In genomic region chr14:92500491-92500941, GRCh38 we compare ENCODE assay signal across 1 cellular context.
TF ChIP-seq lines count a peak whose summit lies in the region.

No MANE protein-coding gene starts in this region.

TF ChIP-seq in GM23338, 12 proteins besides CTCF, POLR2A, EP300 and RAD21 (continued from another document):
- TF ChIP-seq, protein P1, sequence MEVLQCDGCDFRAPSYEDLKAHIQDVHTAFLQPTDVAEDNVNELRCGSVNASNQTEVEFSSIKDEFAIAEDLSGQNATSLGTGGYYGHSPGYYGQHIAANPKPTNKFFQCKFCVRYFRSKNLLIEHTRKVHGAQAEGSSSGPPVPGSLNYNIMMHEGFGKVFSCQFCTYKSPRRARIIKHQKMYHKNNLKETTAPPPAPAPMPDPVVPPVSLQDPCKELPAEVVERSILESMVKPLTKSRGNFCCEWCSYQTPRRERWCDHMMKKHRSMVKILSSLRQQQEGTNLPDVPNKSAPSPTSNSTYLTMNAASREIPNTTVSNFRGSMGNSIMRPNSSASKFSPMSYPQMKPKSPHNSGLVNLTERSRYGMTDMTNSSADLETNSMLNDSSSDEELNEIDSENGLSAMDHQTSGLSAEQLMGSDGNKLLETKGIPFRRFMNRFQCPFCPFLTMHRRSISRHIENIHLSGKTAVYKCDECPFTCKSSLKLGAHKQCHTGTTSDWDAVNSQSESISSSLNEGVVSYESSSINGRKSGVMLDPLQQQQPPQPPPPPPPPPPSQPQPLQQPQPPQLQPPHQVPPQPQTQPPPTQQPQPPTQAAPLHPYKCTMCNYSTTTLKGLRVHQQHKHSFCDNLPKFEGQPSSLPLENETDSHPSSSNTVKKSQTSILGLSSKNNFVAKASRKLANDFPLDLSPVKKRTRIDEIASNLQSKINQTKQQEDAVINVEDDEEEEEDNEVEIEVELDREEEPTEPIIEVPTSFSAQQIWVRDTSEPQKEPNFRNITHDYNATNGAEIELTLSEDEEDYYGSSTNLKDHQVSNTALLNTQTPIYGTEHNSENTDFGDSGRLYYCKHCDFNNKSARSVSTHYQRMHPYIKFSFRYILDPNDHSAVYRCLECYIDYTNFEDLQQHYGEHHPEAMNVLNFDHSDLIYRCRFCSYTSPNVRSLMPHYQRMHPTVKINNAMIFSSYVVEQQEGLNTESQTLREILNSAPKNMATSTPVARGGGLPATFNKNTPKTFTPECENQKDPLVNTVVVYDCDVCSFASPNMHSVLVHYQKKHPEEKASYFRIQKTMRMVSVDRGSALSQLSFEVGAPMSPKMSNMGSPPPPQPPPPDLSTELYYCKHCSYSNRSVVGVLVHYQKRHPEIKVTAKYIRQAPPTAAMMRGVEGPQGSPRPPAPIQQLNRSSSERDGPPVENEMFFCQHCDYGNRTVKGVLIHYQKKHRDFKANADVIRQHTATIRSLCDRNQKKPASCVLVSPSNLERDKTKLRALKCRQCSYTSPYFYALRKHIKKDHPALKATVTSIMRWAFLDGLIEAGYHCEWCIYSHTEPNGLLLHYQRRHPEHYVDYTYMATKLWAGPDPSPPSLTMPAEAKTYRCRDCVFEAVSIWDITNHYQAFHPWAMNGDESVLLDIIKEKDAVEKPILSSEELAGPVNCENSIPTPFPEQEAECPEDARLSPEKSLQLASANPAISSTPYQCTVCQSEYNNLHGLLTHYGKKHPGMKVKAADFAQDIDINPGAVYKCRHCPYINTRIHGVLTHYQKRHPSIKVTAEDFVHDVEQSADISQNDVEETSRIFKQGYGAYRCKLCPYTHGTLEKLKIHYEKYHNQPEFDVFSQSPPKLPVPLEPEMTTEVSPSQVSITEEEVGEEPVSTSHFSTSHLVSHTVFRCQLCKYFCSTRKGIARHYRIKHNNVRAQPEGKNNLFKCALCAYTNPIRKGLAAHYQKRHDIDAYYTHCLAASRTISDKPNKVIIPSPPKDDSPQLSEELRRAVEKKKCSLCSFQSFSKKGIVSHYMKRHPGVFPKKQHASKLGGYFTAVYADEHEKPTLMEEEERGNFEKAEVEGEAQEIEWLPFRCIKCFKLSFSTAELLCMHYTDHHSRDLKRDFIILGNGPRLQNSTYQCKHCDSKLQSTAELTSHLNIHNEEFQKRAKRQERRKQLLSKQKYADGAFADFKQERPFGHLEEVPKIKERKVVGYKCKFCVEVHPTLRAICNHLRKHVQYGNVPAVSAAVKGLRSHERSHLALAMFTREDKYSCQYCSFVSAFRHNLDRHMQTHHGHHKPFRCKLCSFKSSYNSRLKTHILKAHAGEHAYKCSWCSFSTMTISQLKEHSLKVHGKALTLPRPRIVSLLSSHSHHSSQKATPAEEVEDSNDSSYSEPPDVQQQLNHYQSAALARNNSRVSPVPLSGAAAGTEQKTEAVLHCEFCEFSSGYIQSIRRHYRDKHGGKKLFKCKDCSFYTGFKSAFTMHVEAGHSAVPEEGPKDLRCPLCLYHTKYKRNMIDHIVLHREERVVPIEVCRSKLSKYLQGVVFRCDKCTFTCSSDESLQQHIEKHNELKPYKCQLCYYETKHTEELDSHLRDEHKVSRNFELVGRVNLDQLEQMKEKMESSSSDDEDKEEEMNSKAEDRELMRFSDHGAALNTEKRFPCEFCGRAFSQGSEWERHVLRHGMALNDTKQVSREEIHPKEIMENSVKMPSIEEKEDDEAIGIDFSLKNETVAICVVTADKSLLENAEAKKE (CRISPR knock-in tag; IDR thresholded peaks at IDR 0.05): no peak
- no peak for TF ChIP-seq EZH2 (IDR thresholded peaks at IDR 0.05; ENCODE audit: low read depth, unreplicated experiment)
- TF ChIP-seq STAT1 (IDR thresholded peaks at IDR 0.05; ENCODE audit: unreplicated experiment): no peak
- TF ChIP-seq, protein P2, sequence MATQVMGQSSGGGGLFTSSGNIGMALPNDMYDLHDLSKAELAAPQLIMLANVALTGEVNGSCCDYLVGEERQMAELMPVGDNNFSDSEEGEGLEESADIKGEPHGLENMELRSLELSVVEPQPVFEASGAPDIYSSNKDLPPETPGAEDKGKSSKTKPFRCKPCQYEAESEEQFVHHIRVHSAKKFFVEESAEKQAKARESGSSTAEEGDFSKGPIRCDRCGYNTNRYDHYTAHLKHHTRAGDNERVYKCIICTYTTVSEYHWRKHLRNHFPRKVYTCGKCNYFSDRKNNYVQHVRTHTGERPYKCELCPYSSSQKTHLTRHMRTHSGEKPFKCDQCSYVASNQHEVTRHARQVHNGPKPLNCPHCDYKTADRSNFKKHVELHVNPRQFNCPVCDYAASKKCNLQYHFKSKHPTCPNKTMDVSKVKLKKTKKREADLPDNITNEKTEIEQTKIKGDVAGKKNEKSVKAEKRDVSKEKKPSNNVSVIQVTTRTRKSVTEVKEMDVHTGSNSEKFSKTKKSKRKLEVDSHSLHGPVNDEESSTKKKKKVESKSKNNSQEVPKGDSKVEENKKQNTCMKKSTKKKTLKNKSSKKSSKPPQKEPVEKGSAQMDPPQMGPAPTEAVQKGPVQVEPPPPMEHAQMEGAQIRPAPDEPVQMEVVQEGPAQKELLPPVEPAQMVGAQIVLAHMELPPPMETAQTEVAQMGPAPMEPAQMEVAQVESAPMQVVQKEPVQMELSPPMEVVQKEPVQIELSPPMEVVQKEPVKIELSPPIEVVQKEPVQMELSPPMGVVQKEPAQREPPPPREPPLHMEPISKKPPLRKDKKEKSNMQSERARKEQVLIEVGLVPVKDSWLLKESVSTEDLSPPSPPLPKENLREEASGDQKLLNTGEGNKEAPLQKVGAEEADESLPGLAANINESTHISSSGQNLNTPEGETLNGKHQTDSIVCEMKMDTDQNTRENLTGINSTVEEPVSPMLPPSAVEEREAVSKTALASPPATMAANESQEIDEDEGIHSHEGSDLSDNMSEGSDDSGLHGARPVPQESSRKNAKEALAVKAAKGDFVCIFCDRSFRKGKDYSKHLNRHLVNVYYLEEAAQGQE (IDR thresholded peaks at IDR 0.05; ENCODE audit: unreplicated experiment): no peak
- no peak for TF ChIP-seq POLR2AphosphoS5 (IDR thresholded peaks at IDR 0.05; ENCODE audit: low read depth)
- no peak for TF ChIP-seq EZH2phosphoT487 (IDR thresholded peaks at IDR 0.05; ENCODE audit: unreplicated experiment)
- no peak for TF ChIP-seq JUNB (IDR thresholded peaks at IDR 0.05; ENCODE audit: unreplicated experiment)
- TF ChIP-seq CREB1 (CRISPR knock-in tag; IDR thresholded peaks at IDR 0.05; ENCODE audit: low read depth): no peak
- TF ChIP-seq NANOG (IDR thresholded peaks at IDR 0.05; ENCODE audit: borderline replicate concordance): no peak
